Comparison of ENCODE assay signal across 35 cellular contexts in genomic region chr7:158206341-158206740, GRCh38.
"Had no signal": no experiment of that assay in that cellular context is flagged by ENCODE, and none has a peak within 500 bp of the region (broad histone marks: within the 10 kb centered on the region; RNA-seq: fewer than 3 reads in every experiment).

No MANE protein-coding gene starts in this region.

- H3K9me3 ChIP-seq: adrenal gland, body of pancreas had no signal

- H3K4me1 ChIP-seq: adrenal gland, body of pancreas, breast epithelium had no signal

- H3K4me1 Mint-ChIP-seq: activated B cell treated with CpG ODN at 0.5 μM for 24 hours; activated CD4-positive, alpha-beta T cell treated with anti-CD3 and anti-CD28 coated beads, Interleukin-2, amount 10 ng/mL, durations not matched to agents 7 days and 5 days; activated naive CD8-positive, alpha-beta T cell treated with anti-CD3 and anti-CD28 coated beads for 36 hours; activated T-helper 17 cell treated with anti-CD3 and anti-CD28 coated beads, Interleukin-2, amount 50 U/mL, for 72 hours had no signal

- H3K4me3 ChIP-seq: adrenal gland, body of pancreas, breast epithelium had no signal

- H3K27me3 Mint-ChIP-seq: activated B cell treated with CpG ODN at 0.5 μM for 24 hours had no signal

- H3K4me3 Mint-ChIP-seq: activated B cell treated with CpG ODN at 0.5 μM for 24 hours; activated CD4-positive, alpha-beta memory T cell treated with anti-CD3 and anti-CD28 coated beads for 36 hours; activated CD4-positive, alpha-beta T cell treated with anti-CD3 and anti-CD28 coated beads, Interleukin-2, amount 10 ng/mL, durations not matched to agents 7 days and 5 days; activated CD8-positive, alpha-beta T cell treated with anti-CD3 and anti-CD28 coated beads for 36 hours; activated naive CD4-positive, alpha-beta T cell treated with anti-CD3 and anti-CD28 coated beads for 36 hours; activated naive CD8-positive, alpha-beta T cell treated with anti-CD3 and anti-CD28 coated beads for 36 hours; activated T-cell treated with anti-CD3 and anti-CD28 coated beads, Interleukin-2, amount 50 U/mL, for 4 hours; activated T-cell treated with anti-CD3 and anti-CD28 coated beads, Interleukin-2, amount 50 U/mL, for 72 hours; activated T-helper 1 cell treated with anti-CD3 and anti-CD28 coated beads, Interleukin-12 subunit alpha, Interleukin-12 subunit beta, Interleukin-2, Interleukin-4 antibody, amounts not matched to agents 30 ng/mL and 10 ng/mL and 1 ng/mL, durations not matched to agents 14 hours and 24 hours and 36 hours; activated T-helper 17 cell treated with anti-CD3 and anti-CD28 coated beads, Interleukin-2, amount 50 U/mL, for 72 hours; T-helper 1 cell treated with Interleukin-12 subunit alpha and Interleukin-12 subunit beta and Interleukin-4 antibody, amounts not matched to agents 30 μg/mL and 1 μg/mL, for 36 hours; T-helper 2 cell treated with Interferon-gamma antibody and Interleukin-4, amounts not matched to agents 5 μg/mL and 100 μg/mL, for 36 hours had no signal

- H3K27ac Mint-ChIP-seq: activated B cell treated with CpG ODN at 0.5 μM for 24 hours; activated CD4-positive, alpha-beta memory T cell treated with anti-CD3 and anti-CD28 coated beads for 36 hours; activated CD4-positive, alpha-beta T cell treated with anti-CD3 and anti-CD28 coated beads, Interleukin-2, amount 10 ng/mL, durations not matched to agents 7 days and 5 days; activated CD8-positive, alpha-beta T cell treated with anti-CD3 and anti-CD28 coated beads for 36 hours; activated naive CD4-positive, alpha-beta T cell treated with anti-CD3 and anti-CD28 coated beads for 36 hours; activated naive CD4-positive, alpha-beta T cell treated with anti-CD3 and anti-CD28 coated beads, Interleukin-2, amount 50 U/mL, for 72 hours; activated naive CD8-positive, alpha-beta T cell treated with anti-CD3 and anti-CD28 coated beads for 36 hours; activated T-cell treated with anti-CD3 and anti-CD28 coated beads, Interleukin-2, amount 50 U/mL, for 72 hours; activated T-helper 1 cell treated with anti-CD3 and anti-CD28 coated beads, Interleukin-12 subunit alpha, Interleukin-12 subunit beta, Interleukin-2, Interleukin-4 antibody, amounts not matched to agents 30 ng/mL and 10 ng/mL and 1 ng/mL, durations not matched to agents 14 hours and 24 hours and 36 hours; activated T-helper 17 cell treated with anti-CD3 and anti-CD28 coated beads, Interleukin-2, amount 50 U/mL, for 72 hours; T-helper 1 cell treated with Interleukin-12 subunit alpha and Interleukin-12 subunit beta and Interleukin-4 antibody, amounts not matched to agents 30 μg/mL and 1 μg/mL, for 36 hours; T-helper 2 cell treated with Interferon-gamma antibody and Interleukin-4, amounts not matched to agents 5 μg/mL and 100 μg/mL, for 36 hours had no signal

- H3K27ac ChIP-seq: adrenal gland, body of pancreas, brain microvascular endothelial cell, breast epithelium, VCaP had no signal

- H3K36me3 ChIP-seq: adrenal gland, brain microvascular endothelial cell, breast epithelium had no signal

- H3K36me3 Mint-ChIP-seq: activated naive CD8-positive, alpha-beta T cell treated with anti-CD3 and anti-CD28 coated beads for 36 hours had no signal

- ATAC-seq: activated CD8-positive, alpha-beta T cell treated with anti-CD3 and anti-CD28 coated beads for 36 hours; activated naive CD4-positive, alpha-beta T cell treated with anti-CD3 and anti-CD28 coated beads, Interleukin-2, amount 50 U/mL, for 72 hours; activated T-cell treated with anti-CD3 and anti-CD28 coated beads, Interleukin-2, amount 50 U/mL, for 4 hours; activated T-cell treated with anti-CD3 and anti-CD28 coated beads, Interleukin-2, amount 50 U/mL, for 72 hours; activated T-helper 17 cell treated with anti-CD3 and anti-CD28 coated beads, Interleukin-2, amount 50 U/mL, for 72 hours; body of pancreas had no signal

- DNase-seq: activated B cell treated with CpG ODN at 0.5 μM for 24 hours; activated CD4-positive, alpha-beta memory T cell treated with anti-CD3 and anti-CD28 coated beads for 36 hours; activated CD4-positive, alpha-beta T cell treated with anti-CD3 and anti-CD28 coated beads for 48 hours; activated CD4-positive, alpha-beta T cell treated with anti-CD3 and anti-CD28 coated beads, Interleukin-2, amount 10 ng/mL, durations not matched to agents 7 days and 5 days; activated CD4-positive, alpha-beta T cell treated with anti-CD3 and anti-CD28 coated beads, Interleukin-2, amount 50 U/mL, for 4 hours; activated CD4-positive, CD25-positive, alpha-beta regulatory T cell treated with anti-CD3 and anti-CD28 coated beads, Interleukin-2, amount 50 U/mL, for 72 hours; activated CD8-positive, alpha-beta memory T cell treated with anti-CD3 and anti-CD28 coated beads, Interleukin-2, amount 50 U/mL, for 4 hours; activated CD8-positive, alpha-beta T cell treated with anti-CD3 and anti-CD28 coated beads for 36 hours; activated effector memory CD4-positive, alpha-beta T cell treated with anti-CD3 and anti-CD28 coated beads, Interleukin-2, amount 50 U/mL, for 16 hours; activated gamma-delta T cell treated with Interleukin-2 at 50 U/mL for 16 hours; activated naive CD4-positive, alpha-beta T cell; activated naive CD4-positive, alpha-beta T cell treated with anti-CD3 and anti-CD28 coated beads for 36 hours; activated naive CD4-positive, alpha-beta T cell treated with anti-CD3 and anti-CD28 coated beads, Interleukin-2, amount 50 U/mL, for 16 hours; activated naive CD8-positive, alpha-beta T cell treated with anti-CD3 and anti-CD28 coated beads for 36 hours; activated T-cell treated with anti-CD3 and anti-CD28 coated beads for 4 hours; activated T-cell treated with anti-CD3 and anti-CD28 coated beads, Interleukin-2, amount 50 U/mL, for 1 hour; activated T-cell treated with anti-CD3 and anti-CD28 coated beads, Interleukin-2, amount 50 U/mL, for 4 hours; activated T-cell treated with anti-CD3 and anti-CD28 coated beads, Interleukin-2, amount 50 U/mL, for 72 hours; adrenal gland; amniotic stem cell; aorta; body of pancreas; brain microvascular endothelial cell; central memory CD4-positive, alpha-beta T cell; SW 1271; T-helper 1 cell; T-helper 2 cell; T-helper 9 cell had no signal

- H3K27me3 ChIP-seq: adrenal gland, body of pancreas, brain microvascular endothelial cell had no signal
